Comparison of ENCODE assay signal across 31 cellular contexts in genomic region chr6:140353536-140353935, GRCh38.
"Had no signal": no experiment of that assay in that cellular context is flagged by ENCODE, and none has a peak within 500 bp of the region (broad histone marks: within the 10 kb centered on the region; RNA-seq: fewer than 3 reads in every experiment).

No MANE protein-coding gene starts in this region.

- DNase-seq: dermis blood vessel endothelial cell; effector memory CD4-positive, alpha-beta T cell; erythroblast; esophagus squamous epithelium; foreskin melanocyte; hypothalamus; immature natural killer cell; islet precursor cell; kidney glomerular epithelial cell; left colon; left ventricle myocardium superior; mesenchymal stem cell; mucosa of descending colon; naive B cell; psoas muscle; right cardiac atrium; small intestine; stimulated activated CD4-positive, alpha-beta T cell treated with anti-CD3 and anti-CD28 coated beads, Interleukin-15, amount 100 ng/mL, for 24 hours; stimulated activated CD4-positive, alpha-beta T cell treated with anti-CD3 and anti-CD28 coated beads, Interleukin-2, amount 100 ng/mL, for 48 hours; stimulated activated naive B cell treated with anti-CD40 and anti-IgM and Interleukin-4, amounts not matched to agents 10 μg/mL and 1 μg/mL and 100 μg/mL, for 72 hours; transverse colon; upper lobe of right lung; uterus had no signal

- H3K27ac ChIP-seq: coronary artery, esophagus squamous epithelium, psoas muscle, suprapubic skin, transverse colon, upper lobe of right lung, uterus had no signal

- H3K27me3 ChIP-seq: esophagus squamous epithelium, suprapubic skin, transverse colon, upper lobe of right lung, uterus had no signal

- H3K9me3 ChIP-seq: esophagus squamous epithelium, mucosa of descending colon, psoas muscle, suprapubic skin, transverse colon, upper lobe of right lung, uterus had no signal

- H3K27ac Mint-ChIP-seq: immature natural killer cell; mesothelial cell of epicardium; naive B cell; natural killer cell treated with Interleukin-12 subunit alpha and Interleukin-12 subunit beta and Interleukin-15 and Interleukin-18, amount 100 ng/mL, for 72 hours; stimulated activated naive B cell treated with anti-CD40 and anti-IgM and Interleukin-4, amounts not matched to agents 10 μg/mL and 1 μg/mL and 100 μg/mL, for 72 hours; stimulated activated naive CD8-positive, alpha-beta T cell treated with anti-CD3 and anti-CD28 coated beads, Interleukin-15, Interleukin-2, amounts not matched to agents 100 ng/mL and 50 ng/mL, for 24 hours had no signal

- H3K36me3 Mint-ChIP-seq: immature natural killer cell; mesothelial cell of epicardium; naive B cell; natural killer cell treated with Interleukin-12 subunit alpha and Interleukin-12 subunit beta and Interleukin-15 and Interleukin-18, amount 100 ng/mL, for 72 hours; stimulated activated naive B cell treated with anti-CD40 and anti-IgM and Interleukin-4, amounts not matched to agents 10 μg/mL and 1 μg/mL and 100 μg/mL, for 72 hours had no signal

- H3K9me3 Mint-ChIP-seq: mesothelial cell of epicardium; naive B cell; natural killer cell treated with Interleukin-12 subunit alpha and Interleukin-12 subunit beta and Interleukin-15 and Interleukin-18, amount 100 ng/mL, for 72 hours; stimulated activated naive B cell treated with anti-CD40 and anti-IgM and Interleukin-4, amounts not matched to agents 10 μg/mL and 1 μg/mL and 100 μg/mL, for 72 hours; stimulated activated naive CD8-positive, alpha-beta T cell treated with anti-CD3 and anti-CD28 coated beads, Interleukin-15, Interleukin-2, amounts not matched to agents 100 ng/mL and 50 ng/mL, for 24 hours had no signal

- H3K4me3 ChIP-seq: coronary artery, esophagus squamous epithelium, lung, mucosa of descending colon, psoas muscle, suprapubic skin, transverse colon, upper lobe of right lung, uterus had no signal

- H3K27me3 Mint-ChIP-seq: naive B cell; natural killer cell treated with Interleukin-12 subunit alpha and Interleukin-12 subunit beta and Interleukin-15 and Interleukin-18, amount 100 ng/mL, for 72 hours; stimulated activated naive B cell treated with anti-CD40 and anti-IgM and Interleukin-4, amounts not matched to agents 10 μg/mL and 1 μg/mL and 100 μg/mL, for 72 hours had no signal

- FAIRE-seq: endometrium, small intestine had no signal

- H3K4me1 Mint-ChIP-seq: immature natural killer cell; naive B cell; neural crest cell; stimulated activated naive B cell treated with anti-CD40 and anti-IgM and Interleukin-4, amounts not matched to agents 10 μg/mL and 1 μg/mL and 100 μg/mL, for 72 hours had no signal

- H3K4me3 Mint-ChIP-seq: immature natural killer cell; mesothelial cell of epicardium; naive B cell; natural killer cell treated with Interleukin-12 subunit alpha and Interleukin-12 subunit beta and Interleukin-15 and Interleukin-18, amount 100 ng/mL, for 72 hours; neural crest cell; stimulated activated naive B cell treated with anti-CD40 and anti-IgM and Interleukin-4, amounts not matched to agents 10 μg/mL and 1 μg/mL and 100 μg/mL, for 72 hours; stimulated activated naive CD8-positive, alpha-beta T cell treated with anti-CD3 and anti-CD28 coated beads, Interleukin-15, Interleukin-2, amounts not matched to agents 100 ng/mL and 50 ng/mL, for 24 hours had no signal

- H3K36me3 ChIP-seq: esophagus squamous epithelium, suprapubic skin, transverse colon, upper lobe of right lung, uterus had no signal

- H3K4me1 ChIP-seq: esophagus squamous epithelium, psoas muscle, suprapubic skin, transverse colon, upper lobe of right lung, uterus had no signal

- ATAC-seq: left colon; left ventricle myocardium superior; mucosa of descending colon; natural killer cell treated with Interleukin-12 subunit alpha and Interleukin-12 subunit beta and Interleukin-15 and Interleukin-18, amount 100 ng/mL, for 72 hours; psoas muscle; right cardiac atrium; stimulated activated naive B cell treated with anti-CD40 and anti-IgM and Interleukin-4, amounts not matched to agents 10 μg/mL and 1 μg/mL and 100 μg/mL, for 72 hours; upper lobe of right lung had no signal
